16 cellular contexts compared by ENCODE assay signal in the genomic region with DNA sequence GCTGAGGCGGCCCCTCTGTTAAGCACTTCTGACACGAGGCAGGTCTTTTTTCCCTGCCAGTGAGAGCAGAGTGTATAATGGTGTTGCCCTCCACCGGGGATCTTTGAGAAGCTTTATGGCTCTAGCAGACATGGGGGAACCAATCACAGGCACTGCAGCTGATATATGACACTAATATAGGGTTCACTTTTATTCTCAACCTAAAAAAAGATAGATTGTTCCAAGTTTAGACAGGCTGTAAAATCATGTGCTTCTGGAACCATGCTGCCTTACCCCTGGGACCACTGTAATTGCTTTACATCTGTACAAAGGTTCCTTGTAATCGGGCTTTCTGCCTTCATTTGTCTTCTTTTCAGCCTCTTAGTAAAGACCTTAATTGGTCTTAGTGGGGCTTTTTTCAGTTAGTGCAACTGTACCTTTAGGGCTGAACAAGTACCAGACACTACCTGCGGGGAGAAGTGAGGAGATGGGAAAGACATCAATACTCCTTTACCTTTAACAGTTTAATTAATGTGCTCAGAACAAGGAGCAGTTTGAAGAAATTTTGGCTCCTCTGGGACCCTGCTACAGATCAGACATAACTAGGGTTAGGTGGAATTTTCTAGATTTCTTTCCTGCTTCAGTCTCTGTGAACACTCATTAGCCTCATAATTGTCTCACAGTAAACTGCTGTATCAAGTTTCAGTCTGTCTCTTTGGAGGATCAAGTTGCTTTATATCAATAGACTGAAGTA.
DNase-seq lines count a peak whose midpoint lies in the region; ATAC-seq and TF ChIP-seq lines count a peak whose summit lies in the region.
"Had no signal": no experiment of that assay in that cellular context is flagged by ENCODE, and none has a peak within 500 bp of the region (broad histone marks: within the 10 kb centered on the region; RNA-seq: fewer than 3 reads in every experiment).

No MANE protein-coding gene starts in this region.

- peaks cover under 1% of the 10 kb centered on the region for H3K36me3 Mint-ChIP-seq in neural crest cell (ENCODE audit: low read depth)

- no peak overlapping the region for H3K27ac ChIP-seq in suprapubic skin
- H3K27ac ChIP-seq: 22Rv1, dorsolateral prefrontal cortex, pancreas, testis had no signal

- no peaks in the 10 kb centered on the region for H3K9me3 Mint-ChIP-seq in neural crest cell
- H3K9me3 Mint-ChIP-seq: activated T-helper 2 cell treated with anti-CD3 and anti-CD28 coated beads, Interferon-gamma antibody, Interleukin-2, Interleukin-4, amounts not matched to agents 10 μg/mL and 5 μg/mL and 100 μg/mL, durations not matched to agents 14 hours and 24 hours and 36 hours had no signal

- TF ChIP-seq POLR2A in suprapubic skin (IDR thresholded peaks at IDR 0.05): no peak

- DNase-seq in DMS79 treated with DMSO at 0.1 percent for 48 hours (lab: John Stamatoyannopoulos, UW): peak; percentile 81
- DNase-seq in DMS79 (lab: John Stamatoyannopoulos, UW): no peak
- DNase-seq in NCI-H1694 (lab: John Stamatoyannopoulos, UW): peak; percentile 87
- DNase-seq in NCI-H82 treated with DMSO at 0.1 percent for 48 hours (lab: John Stamatoyannopoulos, UW; ENCODE audit: unreplicated experiment): peak; percentile 93
- DNase-seq in neural crest cell (ENCODE audit: low read depth, low spot score): no peak
- DNase-seq in AG08396 (ENCODE audit: low spot score): no peak
- no peak for DNase-seq in suprapubic skin (ENCODE audit: low spot score in 2 of 2)
- DNase-seq: activated CD4-positive, alpha-beta T cell treated with anti-CD3 and anti-CD28 coated beads, Interleukin-2, amount 50 U/mL, for 1 hour; Caco-2; dorsolateral prefrontal cortex; pancreas; T-helper 2 cell; testis had no signal

- H3K4me1 Mint-ChIP-seq in neural crest cell: peaks cover 19% of the 10 kb centered on the region

- TF ChIP-seq EP300 in suprapubic skin (IDR thresholded peaks at IDR 0.05): no peak

- no peaks in the 10 kb centered on the region for H3K9me3 ChIP-seq in suprapubic skin
- H3K9me3 ChIP-seq: Caco-2, pancreas, testis had no signal

- TF ChIP-seq CTCF in neural crest cell (conservative IDR thresholded peaks at IDR 0.05) (no peak), suprapubic skin (IDR thresholded peaks at IDR 0.05) (no peak)

- no peak for ATAC-seq in GM21360 (IDR thresholded peaks at IDR 0.05; ENCODE audit: unreplicated experiment)
- ATAC-seq: pancreas had no signal

- H3K36me3 ChIP-seq in suprapubic skin: no peaks in the 10 kb centered on the region
- H3K36me3 ChIP-seq: pancreas had no signal

- no peak overlapping the region for H3K4me3 Mint-ChIP-seq in neural crest cell

- WGBS in suprapubic skin: 84% methylated on average over 5 of the region's 5 CpGs

- peak overlapping the region; percentile 76 for H3K27ac Mint-ChIP-seq in neural crest cell (ENCODE audit: unreplicated experiment)
- H3K27ac Mint-ChIP-seq: activated T-helper 2 cell treated with anti-CD3 and anti-CD28 coated beads, Interferon-gamma antibody, Interleukin-2, Interleukin-4, amounts not matched to agents 10 μg/mL and 5 μg/mL and 100 μg/mL, durations not matched to agents 14 hours and 24 hours and 36 hours had no signal

- H3K4me3 ChIP-seq in suprapubic skin: no peak overlapping the region
- H3K4me3 ChIP-seq: dorsolateral prefrontal cortex, pancreas, testis had no signal

- peaks cover 26% of the 10 kb centered on the region for H3K4me1 ChIP-seq in suprapubic skin
- H3K4me1 ChIP-seq: Caco-2, pancreas, testis had no signal

- no peaks in the 10 kb centered on the region for H3K27me3 Mint-ChIP-seq in neural crest cell (ENCODE audit: low read depth)

- H3K27me3 ChIP-seq in suprapubic skin: no peaks in the 10 kb centered on the region
- H3K27me3 ChIP-seq: dorsolateral prefrontal cortex, pancreas, testis had no signal

Comparison
In these comparisons a context has a peak if more than half of its experiments do, and no peak if none do; other contexts are left out.
1. DNase-seq: peak in DMS79 treated with DMSO at 0.1 percent for 48 hours (single experiment), NCI-H1694 (single experiment) and NCI-H82 treated with DMSO at 0.1 percent for 48 hours (single experiment); none in DMS79 (single experiment), neural crest cell (single experiment), AG08396 (single experiment) and suprapubic skin (0 of 2).